ENCODE assay signal across 19 cellular contexts in genomic region chr4:53686521-53686920, GRCh38.
"Had no signal": no experiment of that assay in that cellular context is flagged by ENCODE, and none has a peak within 500 bp of the region (broad histone marks: within the 10 kb centered on the region; RNA-seq: fewer than 3 reads in every experiment).

No MANE protein-coding gene starts in this region.

- H3K27ac ChIP-seq: brain microvascular endothelial cell, colonic mucosa, epithelial cell of prostate, pancreas, right lobe of liver, upper lobe of right lung had no signal

- DNase-seq: activated CD4-positive, alpha-beta T cell treated with anti-CD3 and anti-CD28 coated beads for 36 hours; activated CD4-positive, alpha-beta T cell treated with anti-CD3 and anti-CD28 coated beads, Interleukin-2, amount 50 U/mL, for 48 hours; activated gamma-delta T cell; amniotic stem cell; brain microvascular endothelial cell; central memory CD4-positive, alpha-beta T cell; colonic mucosa; endodermal cell; kidney glomerular epithelial cell; left ventricle myocardium superior; mucosa of descending colon; naive B cell; pancreas; right lobe of liver; stimulated activated CD4-positive, alpha-beta T cell treated with anti-CD3 and anti-CD28 coated beads, Interleukin-4, amount 100 ng/mL, for 4 hours; upper lobe of right lung had no signal

- H3K4me3 ChIP-seq: colonic mucosa, mucosa of descending colon, pancreas, right lobe of liver, upper lobe of right lung had no signal

- H3K27me3 ChIP-seq: brain microvascular endothelial cell, colonic mucosa, pancreas, right lobe of liver, upper lobe of right lung had no signal

- H3K4me1 ChIP-seq: colonic mucosa, pancreas, right lobe of liver, upper lobe of right lung had no signal

- H3K36me3 ChIP-seq: brain microvascular endothelial cell, colonic mucosa, pancreas, right lobe of liver, upper lobe of right lung had no signal

- H3K9me3 ChIP-seq: colonic mucosa, mucosa of descending colon, pancreas, right lobe of liver, upper lobe of right lung had no signal

- ATAC-seq: activated CD4-positive, alpha-beta T cell treated with anti-CD3 and anti-CD28 coated beads for 36 hours; left ventricle myocardium superior; mucosa of descending colon; pancreas; right lobe of liver; stimulated activated memory B cell treated with anti-CD40 and anti-IgM and Interleukin-4, amounts not matched to agents 10 μg/mL and 1 μg/mL and 100 μg/mL, for 72 hours; upper lobe of right lung; WTC11 had no signal
